12 cellular contexts compared by ENCODE assay signal in the genomic region with DNA sequence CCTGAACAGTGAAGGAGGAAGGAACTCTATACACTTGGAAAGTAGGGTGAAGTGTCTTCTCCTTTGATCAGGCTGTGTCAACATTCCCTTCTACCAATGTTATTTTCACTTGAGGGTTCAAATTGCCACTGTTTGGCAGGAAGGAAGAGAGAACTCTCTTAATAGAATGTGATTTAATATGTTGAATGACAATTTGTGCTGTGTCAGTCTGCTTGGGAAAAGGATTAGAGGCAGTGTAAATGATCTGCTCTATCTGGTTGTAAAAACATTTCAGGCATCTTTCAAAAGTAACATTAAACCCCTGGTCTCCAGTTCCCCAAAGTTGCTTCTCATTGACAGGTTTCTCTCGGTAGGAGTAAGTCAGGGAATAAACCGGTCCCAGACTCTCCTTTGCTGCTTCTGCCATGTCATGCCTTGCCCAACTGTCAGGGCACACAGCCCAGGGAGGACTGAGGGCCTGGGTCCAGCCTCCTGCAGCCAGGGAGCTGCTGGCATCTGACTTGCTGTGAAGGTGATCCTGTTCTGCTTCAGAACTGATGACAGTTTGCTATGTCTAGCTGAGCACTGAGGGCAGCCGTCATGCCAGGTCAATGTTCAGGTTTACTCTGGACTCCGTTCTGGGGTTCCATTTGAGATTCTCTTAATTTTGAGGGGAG.
DNase-seq lines count a peak whose midpoint lies in the region; ATAC-seq lines count a peak whose summit lies in the region.
"Had no signal": no experiment of that assay in that cellular context is flagged by ENCODE, and none has a peak within 500 bp of the region (broad histone marks: within the 10 kb centered on the region; RNA-seq: fewer than 3 reads in every experiment).

No MANE protein-coding gene starts in this region.

- ATAC-seq in GM18909 (IDR thresholded peaks at IDR 0.05; ENCODE audit: poor library complexity, unreplicated experiment) = peak; percentile 15
- peak; percentile 3 for ATAC-seq in HG03045 (IDR thresholded peaks at IDR 0.05; ENCODE audit: unreplicated experiment)
- ATAC-seq in GM18519 (IDR thresholded peaks at IDR 0.05; ENCODE audit: low FRiP score, unreplicated experiment) = no peak
- ATAC-seq in HG03460 (IDR thresholded peaks at IDR 0.05; ENCODE audit: unreplicated experiment) = no peak
- ATAC-seq in GM21390 (IDR thresholded peaks at IDR 0.05; ENCODE audit: unreplicated experiment) = no peak

- DNase-seq in fibroblast of peridontal ligament (ENCODE audit: extremely low read depth) (peak; percentile 21), pons (ENCODE audit: low spot score) (peak; percentile 24), NOMO-1 treated with DMSO at 0.1 percent for 48 hours (lab: John Stamatoyannopoulos, UW; ENCODE audit: unreplicated experiment) (no peak)
- DNase-seq: activated CD4-positive, alpha-beta T cell treated with anti-CD3 and anti-CD28 coated beads, Interleukin-2, amount 50 U/mL, for 4 hours; NCI-H1417 treated with DMSO at 0.1 percent for 48 hours; ovary; T-helper 9 cell had no signal

Comparison
In these comparisons a context has a peak if more than half of its experiments do, and no peak if none do; other contexts are left out.
1. ATAC-seq: peak in GM18909 (single experiment) and HG03045 (single experiment); none in GM18519 (single experiment), HG03460 (single experiment) and GM21390 (single experiment).